In genomic region chr1:44802306-44803061, GRCh38 we compare ENCODE assay signal across 1 cellular context.
TF ChIP-seq lines count a peak whose summit lies in the region.

No MANE protein-coding gene starts in this region.

TF ChIP-seq in HCT116, 20 proteins besides CTCF, POLR2A, EP300 and RAD21:
- no peak for TF ChIP-seq ELF1 (IDR thresholded peaks at IDR 0.05; ENCODE audit: borderline replicate concordance, low read depth)
- no peak for TF ChIP-seq MAX (IDR thresholded peaks at IDR 0.05)
- TF ChIP-seq SRF (IDR thresholded peaks at IDR 0.05; ENCODE audit: low read depth): no peak
- TF ChIP-seq EZH2phosphoT487 (IDR thresholded peaks at IDR 0.05; ENCODE audit: borderline replicate concordance): no peak
- TF ChIP-seq ZBTB33 (IDR thresholded peaks at IDR 0.05; ENCODE audit: extremely low read depth, insufficient replicate concordance, low read length): no peak
- no peak; the same call in 1 of the 2 replicates for TF ChIP-seq POLR2AphosphoS5 (IDR thresholded peaks at IDR 0.05; ENCODE audit: low read depth, low read length)
- TF ChIP-seq ZFX (IDR thresholded peaks at IDR 0.05): no peak
- TF ChIP-seq SIN3A (IDR thresholded peaks at IDR 0.05; ENCODE audit: low read depth): no peak
- no peak for TF ChIP-seq ATF3 (IDR thresholded peaks at IDR 0.05)
- no peak for TF ChIP-seq CEBPB (IDR thresholded peaks at IDR 0.05; ENCODE audit: low read depth)
- no peak for TF ChIP-seq TCF7L2 (IDR thresholded peaks at IDR 0.05; ENCODE audit: borderline replicate concordance, extremely low read depth, insufficient read depth, insufficient read length)
TF ChIP-seq in HCT116: peak in this region for 0.
